11 cellular contexts compared by ENCODE assay signal in genomic region chr1:73273886-73274285, GRCh38.
"Had no signal": no experiment of that assay in that cellular context is flagged by ENCODE, and none has a peak within 500 bp of the region (broad histone marks: within the 10 kb centered on the region; RNA-seq: fewer than 3 reads in every experiment).

No MANE protein-coding gene starts in this region.

- H3K4me3 ChIP-seq: GM23248, GM23338, HAP-1 had no signal

- H3K9ac ChIP-seq: GM23248 had no signal

- H3K4me2 ChIP-seq: GM23338 had no signal

- ATAC-seq: GM23338, HCT116 had no signal

- H3K9me3 ChIP-seq: HAP-1 had no signal

- FAIRE-seq: H1, H54 had no signal

- H3K36me3 ChIP-seq: HAP-1 had no signal

- H3K4me1 ChIP-seq: HAP-1 had no signal

- H3K27ac ChIP-seq: GM23248 had no signal

- H2AFZ ChIP-seq: GM23248, GM23338 had no signal

- DNase-seq: GM23248, GOT3, H7, H9, HCEC 1CT, HFFc6 had no signal
